ENCODE assay signal across 1 cellular context in genomic region chr7:101363734-101364374, GRCh38.
TF ChIP-seq lines count a peak whose summit lies in the region.

No MANE protein-coding gene starts in this region.

TF ChIP-seq in HepG2, 621 proteins besides CTCF, POLR2A, EP300 and RAD21 (continued from another document and continues in another):
- peak; percentile 28; the same call in 1 of the 2 replicates for TF ChIP-seq ZNF768 (CRISPR knock-in tag; IDR thresholded peaks at IDR 0.05)
- TF ChIP-seq, protein P1, sequence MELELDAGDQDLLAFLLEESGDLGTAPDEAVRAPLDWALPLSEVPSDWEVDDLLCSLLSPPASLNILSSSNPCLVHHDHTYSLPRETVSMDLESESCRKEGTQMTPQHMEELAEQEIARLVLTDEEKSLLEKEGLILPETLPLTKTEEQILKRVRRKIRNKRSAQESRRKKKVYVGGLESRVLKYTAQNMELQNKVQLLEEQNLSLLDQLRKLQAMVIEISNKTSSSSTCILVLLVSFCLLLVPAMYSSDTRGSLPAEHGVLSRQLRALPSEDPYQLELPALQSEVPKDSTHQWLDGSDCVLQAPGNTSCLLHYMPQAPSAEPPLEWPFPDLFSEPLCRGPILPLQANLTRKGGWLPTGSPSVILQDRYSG (CRISPR knock-in tag; IDR thresholded peaks at IDR 0.05) = no peak
- TF ChIP-seq KLF16 (CRISPR knock-in tag; IDR thresholded peaks at IDR 0.05) = peak in 1 of 2 experiments; percentile 39; a peak in 1 of 4 replicates
- TF ChIP-seq, protein P2, sequence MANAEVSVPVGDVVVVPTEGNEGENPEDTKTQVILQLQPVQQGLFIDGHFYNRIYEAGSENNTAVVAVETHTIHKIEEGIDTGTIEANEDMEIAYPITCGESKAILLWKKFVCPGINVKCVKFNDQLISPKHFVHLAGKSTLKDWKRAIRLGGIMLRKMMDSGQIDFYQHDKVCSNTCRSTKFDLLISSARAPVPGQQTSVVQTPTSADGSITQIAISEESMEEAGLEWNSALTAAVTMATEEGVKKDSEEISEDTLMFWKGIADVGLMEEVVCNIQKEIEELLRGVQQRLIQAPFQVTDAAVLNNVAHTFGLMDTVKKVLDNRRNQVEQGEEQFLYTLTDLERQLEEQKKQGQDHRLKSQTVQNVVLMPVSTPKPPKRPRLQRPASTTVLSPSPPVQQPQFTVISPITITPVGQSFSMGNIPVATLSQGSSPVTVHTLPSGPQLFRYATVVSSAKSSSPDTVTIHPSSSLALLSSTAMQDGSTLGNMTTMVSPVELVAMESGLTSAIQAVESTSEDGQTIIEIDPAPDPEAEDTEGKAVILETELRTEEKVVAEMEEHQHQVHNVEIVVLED (CRISPR knock-in tag; IDR thresholded peaks at IDR 0.05; ENCODE audit: borderline replicate concordance) = 0 out of 2 replicates have a peak, but pooled peaks have one; percentile 24
- TF ChIP-seq SRSF9 (IDR thresholded peaks at IDR 0.05; ENCODE audit: borderline replicate concordance, insufficient read depth, low read depth, low read length, poor library complexity, severe bottlenecking) = no peak
- no peak for TF ChIP-seq ZNF816 (CRISPR knock-in tag; IDR thresholded peaks at IDR 0.05; ENCODE audit: borderline replicate concordance)
- no peak for TF ChIP-seq RFX3 (CRISPR knock-in tag; IDR thresholded peaks at IDR 0.05)
- 0 out of 2 replicates have a peak, but pooled peaks have one; percentile 41 for TF ChIP-seq FOXC1 (CRISPR knock-in tag; IDR thresholded peaks at IDR 0.05; ENCODE audit: borderline replicate concordance)
- no peak; the same call in 1 of the 2 replicates for TF ChIP-seq MAZ (IDR thresholded peaks at IDR 0.05; ENCODE audit: borderline replicate concordance, low read depth, low read length)
- no peak for TF ChIP-seq MAZ (CRISPR knock-in tag; IDR thresholded peaks at IDR 0.05; ENCODE audit: low read depth)
- TF ChIP-seq, protein P3, sequence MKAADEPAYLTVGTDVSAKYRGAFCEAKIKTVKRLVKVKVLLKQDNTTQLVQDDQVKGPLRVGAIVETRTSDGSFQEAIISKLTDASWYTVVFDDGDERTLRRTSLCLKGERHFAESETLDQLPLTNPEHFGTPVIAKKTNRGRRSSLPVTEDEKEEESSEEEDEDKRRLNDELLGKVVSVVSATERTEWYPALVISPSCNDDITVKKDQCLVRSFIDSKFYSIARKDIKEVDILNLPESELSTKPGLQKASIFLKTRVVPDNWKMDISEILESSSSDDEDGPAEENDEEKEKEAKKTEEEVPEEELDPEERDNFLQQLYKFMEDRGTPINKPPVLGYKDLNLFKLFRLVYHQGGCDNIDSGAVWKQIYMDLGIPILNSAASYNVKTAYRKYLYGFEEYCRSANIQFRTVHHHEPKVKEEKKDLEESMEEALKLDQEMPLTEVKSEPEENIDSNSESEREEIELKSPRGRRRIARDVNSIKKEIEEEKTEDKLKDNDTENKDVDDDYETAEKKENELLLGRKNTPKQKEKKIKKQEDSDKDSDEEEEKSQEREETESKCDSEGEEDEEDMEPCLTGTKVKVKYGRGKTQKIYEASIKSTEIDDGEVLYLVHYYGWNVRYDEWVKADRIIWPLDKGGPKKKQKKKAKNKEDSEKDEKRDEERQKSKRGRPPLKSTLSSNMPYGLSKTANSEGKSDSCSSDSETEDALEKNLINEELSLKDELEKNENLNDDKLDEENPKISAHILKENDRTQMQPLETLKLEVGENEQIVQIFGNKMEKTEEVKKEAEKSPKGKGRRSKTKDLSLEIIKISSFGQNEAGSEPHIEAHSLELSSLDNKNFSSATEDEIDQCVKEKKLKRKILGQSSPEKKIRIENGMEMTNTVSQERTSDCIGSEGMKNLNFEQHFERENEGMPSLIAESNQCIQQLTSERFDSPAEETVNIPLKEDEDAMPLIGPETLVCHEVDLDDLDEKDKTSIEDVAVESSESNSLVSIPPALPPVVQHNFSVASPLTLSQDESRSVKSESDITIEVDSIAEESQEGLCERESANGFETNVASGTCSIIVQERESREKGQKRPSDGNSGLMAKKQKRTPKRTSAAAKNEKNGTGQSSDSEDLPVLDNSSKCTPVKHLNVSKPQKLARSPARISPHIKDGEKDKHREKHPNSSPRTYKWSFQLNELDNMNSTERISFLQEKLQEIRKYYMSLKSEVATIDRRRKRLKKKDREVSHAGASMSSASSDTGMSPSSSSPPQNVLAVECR (CRISPR knock-in tag; IDR thresholded peaks at IDR 0.05; ENCODE audit: borderline replicate concordance) = peak; percentile 34; the same call in 1 of the 2 replicates
- TF ChIP-seq NFIB (CRISPR knock-in tag; IDR thresholded peaks at IDR 0.05; ENCODE audit: borderline replicate concordance) = no peak
- TF ChIP-seq FIP1L1 (IDR thresholded peaks at IDR 0.05; ENCODE audit: borderline replicate concordance, insufficient read depth, low read depth, low read length) = no peak
- TF ChIP-seq SP4 (CRISPR knock-in tag; IDR thresholded peaks at IDR 0.05) = 0 out of 2 replicates have a peak, but pooled peaks have one; percentile 23
- no peak for TF ChIP-seq IRF2 (CRISPR knock-in tag; IDR thresholded peaks at IDR 0.05)
- peak; percentile 58; the same call in 1 of the 2 replicates for TF ChIP-seq SPEN (CRISPR knock-in tag; IDR thresholded peaks at IDR 0.05; ENCODE audit: low read depth)
- TF ChIP-seq ZNF382 (CRISPR knock-in tag; IDR thresholded peaks at IDR 0.05; ENCODE audit: borderline replicate concordance) = no peak
- TF ChIP-seq, protein P4, sequence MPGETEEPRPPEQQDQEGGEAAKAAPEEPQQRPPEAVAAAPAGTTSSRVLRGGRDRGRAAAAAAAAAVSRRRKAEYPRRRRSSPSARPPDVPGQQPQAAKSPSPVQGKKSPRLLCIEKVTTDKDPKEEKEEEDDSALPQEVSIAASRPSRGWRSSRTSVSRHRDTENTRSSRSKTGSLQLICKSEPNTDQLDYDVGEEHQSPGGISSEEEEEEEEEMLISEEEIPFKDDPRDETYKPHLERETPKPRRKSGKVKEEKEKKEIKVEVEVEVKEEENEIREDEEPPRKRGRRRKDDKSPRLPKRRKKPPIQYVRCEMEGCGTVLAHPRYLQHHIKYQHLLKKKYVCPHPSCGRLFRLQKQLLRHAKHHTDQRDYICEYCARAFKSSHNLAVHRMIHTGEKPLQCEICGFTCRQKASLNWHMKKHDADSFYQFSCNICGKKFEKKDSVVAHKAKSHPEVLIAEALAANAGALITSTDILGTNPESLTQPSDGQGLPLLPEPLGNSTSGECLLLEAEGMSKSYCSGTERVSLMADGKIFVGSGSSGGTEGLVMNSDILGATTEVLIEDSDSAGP (CRISPR knock-in tag; IDR thresholded peaks at IDR 0.05; ENCODE audit: borderline replicate concordance) = peak; percentile 47; the same call in 1 of the 2 replicates
- no peak for TF ChIP-seq ONECUT2 (CRISPR knock-in tag; IDR thresholded peaks at IDR 0.05)
- no peak for TF ChIP-seq ZNF639 (CRISPR knock-in tag; conservative IDR thresholded peaks at IDR 0.05)
- TF ChIP-seq PITX1 (CRISPR knock-in tag; IDR thresholded peaks at IDR 0.05) = peak; percentile 59; the same call in 1 of the 2 replicates
- TF ChIP-seq ZFP82 (CRISPR knock-in tag; IDR thresholded peaks at IDR 0.05; ENCODE audit: borderline replicate concordance) = no peak
- no peak for TF ChIP-seq ZNF567 (CRISPR knock-in tag; IDR thresholded peaks at IDR 0.05; ENCODE audit: borderline replicate concordance)
- TF ChIP-seq U2AF1 (optimal IDR thresholded peaks at IDR 0.05; ENCODE audit: low read depth, low read length) = no peak
- no peak for TF ChIP-seq MIXL1 (CRISPR knock-in tag; IDR thresholded peaks at IDR 0.05)
- TF ChIP-seq, protein P5, sequence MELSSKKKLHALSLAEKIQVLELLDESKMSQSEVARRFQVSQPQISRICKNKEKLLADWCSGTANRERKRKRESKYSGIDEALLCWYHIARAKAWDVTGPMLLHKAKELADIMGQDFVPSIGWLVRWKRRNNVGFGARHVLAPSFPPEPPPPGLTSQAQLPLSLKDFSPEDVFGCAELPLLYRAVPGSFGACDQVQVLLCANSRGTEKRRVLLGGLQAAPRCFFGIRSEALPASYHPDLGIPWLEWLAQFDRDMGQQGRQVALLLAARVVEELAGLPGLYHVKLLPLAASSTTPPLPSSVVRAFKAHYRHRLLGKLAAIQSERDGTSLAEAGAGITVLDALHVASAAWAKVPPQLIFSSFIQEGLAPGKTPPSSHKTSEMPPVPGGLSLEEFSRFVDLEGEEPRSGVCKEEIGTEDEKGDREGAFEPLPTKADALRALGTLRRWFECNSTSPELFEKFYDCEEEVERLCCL (CRISPR knock-in tag; IDR thresholded peaks at IDR 0.05; ENCODE audit: borderline replicate concordance) = no peak
- TF ChIP-seq FLYWCH1 (CRISPR knock-in tag; IDR thresholded peaks at IDR 0.05) = no peak
- no peak for TF ChIP-seq AKAP8 (CRISPR knock-in tag; IDR thresholded peaks at IDR 0.05)
- no peak for TF ChIP-seq ZFP36L2 (CRISPR knock-in tag; IDR thresholded peaks at IDR 0.05)
- no peak for TF ChIP-seq IRF9 (CRISPR knock-in tag; IDR thresholded peaks at IDR 0.05; ENCODE audit: borderline replicate concordance)
- no peak for TF ChIP-seq ZBTB20 (CRISPR knock-in tag; IDR thresholded peaks at IDR 0.05; ENCODE audit: borderline replicate concordance, low read depth)
- TF ChIP-seq NR2C2 (CRISPR knock-in tag; IDR thresholded peaks at IDR 0.05; ENCODE audit: borderline replicate concordance) = no peak
- 0 out of 2 replicates have a peak, but pooled peaks have one; percentile 40 for TF ChIP-seq ISL2 (CRISPR knock-in tag; IDR thresholded peaks at IDR 0.05)
- peak; percentile 34; the same call in 1 of the 2 replicates for TF ChIP-seq ZNF225 (CRISPR knock-in tag; IDR thresholded peaks at IDR 0.05)
- TF ChIP-seq ZNF777 (CRISPR knock-in tag; IDR thresholded peaks at IDR 0.05) = peak; percentile 61; the same call in 1 of the 2 replicates
- peak; percentile 91 for TF ChIP-seq RBFOX2 (IDR thresholded peaks at IDR 0.05; ENCODE audit: low read depth, low read length)
- TF ChIP-seq, protein P6, sequence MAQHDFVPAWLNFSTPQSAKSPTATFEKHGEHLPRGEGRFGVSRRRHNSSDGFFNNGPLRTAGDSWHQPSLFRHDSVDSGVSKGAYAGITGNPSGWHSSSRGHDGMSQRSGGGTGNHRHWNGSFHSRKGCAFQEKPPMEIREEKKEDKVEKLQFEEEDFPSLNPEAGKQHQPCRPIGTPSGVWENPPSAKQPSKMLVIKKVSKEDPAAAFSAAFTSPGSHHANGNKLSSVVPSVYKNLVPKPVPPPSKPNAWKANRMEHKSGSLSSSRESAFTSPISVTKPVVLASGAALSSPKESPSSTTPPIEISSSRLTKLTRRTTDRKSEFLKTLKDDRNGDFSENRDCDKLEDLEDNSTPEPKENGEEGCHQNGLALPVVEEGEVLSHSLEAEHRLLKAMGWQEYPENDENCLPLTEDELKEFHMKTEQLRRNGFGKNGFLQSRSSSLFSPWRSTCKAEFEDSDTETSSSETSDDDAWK (CRISPR knock-in tag; IDR thresholded peaks at IDR 0.05) = no peak
- TF ChIP-seq BCLAF1 (IDR thresholded peaks at IDR 0.05) = no peak
- peak; percentile 25; the same call in 1 of the 2 replicates for TF ChIP-seq GATAD2A (CRISPR knock-in tag; IDR thresholded peaks at IDR 0.05)
- 0 out of 2 replicates have a peak, but pooled peaks have one; percentile 14 for TF ChIP-seq RARA (CRISPR knock-in tag; IDR thresholded peaks at IDR 0.05)
- TF ChIP-seq KMT2B (CRISPR knock-in tag; IDR thresholded peaks at IDR 0.05) = no peak
- TF ChIP-seq ELF3 (CRISPR knock-in tag; IDR thresholded peaks at IDR 0.05) = no peak
- peak; percentile 17; the same call in 1 of the 2 replicates for TF ChIP-seq ZMYM3 (CRISPR knock-in tag; IDR thresholded peaks at IDR 0.05)
